In genomic region chr9:84057662-84058061, GRCh38 we compare ENCODE assay signal across 32 cellular contexts.
"Had no signal": no experiment of that assay in that cellular context is flagged by ENCODE, and none has a peak within 500 bp of the region (broad histone marks: within the 10 kb centered on the region; RNA-seq: fewer than 3 reads in every experiment).

No MANE protein-coding gene starts in this region.

- H3K27me3 ChIP-seq: adrenal gland, ascending aorta, body of pancreas, brain microvascular endothelial cell, breast epithelium, cardiac muscle cell had no signal

- H3K9me3 ChIP-seq: adrenal gland, ascending aorta, body of pancreas, breast epithelium had no signal

- H3K4me3 ChIP-seq: adrenal gland, ascending aorta, body of pancreas, breast epithelium, cardiac muscle cell had no signal

- H3K36me3 ChIP-seq: adrenal gland, ascending aorta, brain microvascular endothelial cell, breast epithelium, cardiac muscle cell had no signal

- H3K27ac ChIP-seq: adrenal gland, ascending aorta, body of pancreas, brain microvascular endothelial cell, breast epithelium, cardiac muscle cell had no signal

- ATAC-seq: activated naive CD4-positive, alpha-beta T cell treated with anti-CD3 and anti-CD28 coated beads, Interleukin-2, amount 50 U/mL, for 72 hours; activated naive CD8-positive, alpha-beta T cell treated with anti-CD3 and anti-CD28 coated beads, Interleukin-2, amount 50 U/mL, for 24 hours; activated T-cell treated with anti-CD3 and anti-CD28 coated beads, Interleukin-2, amount 50 U/mL, for 4 hours; activated T-cell treated with anti-CD3 and anti-CD28 coated beads, Interleukin-2, amount 50 U/mL, for 72 hours; activated T-helper 17 cell treated with anti-CD3 and anti-CD28 coated beads, Interleukin-2, amount 50 U/mL, for 72 hours; body of pancreas had no signal

- H3K4me1 ChIP-seq: ascending aorta, breast epithelium had no signal

- DNase-seq: activated effector memory CD4-positive, alpha-beta T cell treated with anti-CD3 and anti-CD28 coated beads, Interleukin-2, amount 50 U/mL, for 16 hours; activated effector memory CD4-positive, alpha-beta T cell treated with Interleukin-2 at 50 U/mL for 16 hours; activated gamma-delta T cell; activated gamma-delta T cell treated with Interleukin-2 at 50 U/mL for 16 hours; activated naive CD4-positive, alpha-beta T cell; activated naive CD4-positive, alpha-beta T cell treated with anti-CD3 and anti-CD28 coated beads for 36 hours; activated naive CD4-positive, alpha-beta T cell treated with anti-CD3 and anti-CD28 coated beads, Interleukin-2, amount 10 ng/mL, durations not matched to agents 7 days and 5 days; activated naive CD4-positive, alpha-beta T cell treated with anti-CD3 and anti-CD28 coated beads, Interleukin-2, amount 50 U/mL, for 16 hours; activated naive CD4-positive, alpha-beta T cell treated with Interleukin-2 at 50 U/mL for 16 hours; activated naive CD8-positive, alpha-beta T cell treated with anti-CD3 and anti-CD28 coated beads for 36 hours; activated naive CD8-positive, alpha-beta T cell treated with anti-CD3 and anti-CD28 coated beads, Interleukin-2, amount 10 ng/mL, durations not matched to agents 7 days and 5 days; activated naive CD8-positive, alpha-beta T cell treated with anti-CD3 and anti-CD28 coated beads, Interleukin-2, amount 50 U/mL, for 24 hours; activated T-cell treated with anti-CD3 and anti-CD28 coated beads, Interleukin-2, amount 50 U/mL, for 1 hour; activated T-cell treated with anti-CD3 and anti-CD28 coated beads, Interleukin-2, amount 50 U/mL, for 24 hours; activated T-cell treated with anti-CD3 and anti-CD28 coated beads, Interleukin-2, amount 50 U/mL, for 4 hours; activated T-cell treated with anti-CD3 and anti-CD28 coated beads, Interleukin-2, amount 50 U/mL, for 48 hours; activated T-cell treated with anti-CD3 and anti-CD28 coated beads, Interleukin-2, amount 50 U/mL, for 72 hours; adrenal gland; amniotic stem cell; amygdala; anterior cingulate cortex; aorta; body of pancreas; brain microvascular endothelial cell; caudate nucleus; central memory CD4-positive, alpha-beta T cell; cerebellar nuclear complex had no signal
